Comparison of ENCODE assay signal across 9 cellular contexts in genomic region chr7:157875230-157876179, GRCh38.
DNase-seq lines count a peak whose midpoint lies in the region; ATAC-seq and TF ChIP-seq lines count a peak whose summit lies in the region.
"Had no signal": no experiment of that assay in that cellular context is flagged by ENCODE, and none has a peak within 500 bp of the region (broad histone marks: within the 10 kb centered on the region; RNA-seq: fewer than 3 reads in every experiment).

No MANE protein-coding gene starts in this region.

- intact Hi-C loops in OCI-LY7 (cut with micrococcal nuclease; ENCODE audit: unreplicated experiment) = loop anchor here (1.0 kb wide), 1 partner anchor 442 kb away; no protein-coding TSS in a partner anchor

- CTCF ChIA-PET in OCI-LY7 (lab: Charles Lee; ENCODE audit: unreplicated experiment) = no interaction called here

- H3K4ac ChIP-seq in mesendoderm (ENCODE audit: low read depth, low read length) = no peak overlapping the region

- no peak overlapping the region for H3K23ac ChIP-seq in mesendoderm (ENCODE audit: low read length)

- no peak overlapping the region for H2BK120ac ChIP-seq in mesendoderm (ENCODE audit: low read depth, low read length)

- no TSS peak for BruUV-seq in OCI-LY7 (replicated peaks; lab: Mats Ljungman, UMichigan)

- no peak overlapping the region for H3K9ac ChIP-seq in mesendoderm (ENCODE audit: low read length)

- H4K8ac ChIP-seq in mesendoderm (ENCODE audit: low read depth, low read length) = no peak overlapping the region

- DNase-seq in H4 (ENCODE audit: low spot score) (peak; percentile 31), OCI-LY7 (ENCODE audit: low spot score) (peak; percentile 11), mesendoderm (peak; percentile 70), COR-L47 (lab: John Stamatoyannopoulos, UW) (no peak), NCI-H2107 treated with DMSO at 0.1 percent for 48 hours (lab: John Stamatoyannopoulos, UW; ENCODE audit: unreplicated experiment) (no peak)
- peak; percentile 32 for DNase-seq in activated effector memory CD4-positive, alpha-beta T cell treated with Interleukin-2 at 50 U/mL for 16 hours
- DNase-seq: IMR-90 had no signal

- H3K36me3 ChIP-seq in OCI-LY7 (ENCODE audit: insufficient read depth, low read length) = no peaks in the 10 kb centered on the region
- no peaks in the 10 kb centered on the region for H3K36me3 ChIP-seq in mesendoderm (ENCODE audit: control insufficient read depth, insufficient read depth, low read length)
- no peaks in the 10 kb centered on the region for H3K36me3 ChIP-seq in thymus (ENCODE audit: control insufficient read depth, insufficient read depth)

- no peaks in the 10 kb centered on the region for H4K20me1 ChIP-seq in OCI-LY7 (ENCODE audit: insufficient read depth, low read length)

- H3K18ac ChIP-seq in mesendoderm (ENCODE audit: low read length) = no peak overlapping the region

- no peak overlapping the region for H2BK15ac ChIP-seq in mesendoderm (replicated peaks; ENCODE audit: low read depth)

- H3K79me2 ChIP-seq in OCI-LY7 (ENCODE audit: insufficient read depth, low read depth, low read length) (no peaks in the 10 kb centered on the region), mesendoderm (ENCODE audit: control insufficient read depth, insufficient read depth, low read length) (no peaks in the 10 kb centered on the region)

- no peak overlapping the region for H4K5ac ChIP-seq in mesendoderm (ENCODE audit: low read length)

- no CpG with 5 or more reads among the region's 30 CpGs for WGBS in mesendoderm (ENCODE audit: extremely low coverage, insufficient coverage, low lambda C conversion rate)
- WGBS in thymus = 37% methylated on average over 30 of the region's 30 CpGs

- H3K9me2 ChIP-seq in OCI-LY7 (ENCODE audit: insufficient read depth, low read length) = no peaks in the 10 kb centered on the region

- H2BK5ac ChIP-seq in mesendoderm (ENCODE audit: low read length) = no peak overlapping the region

- H3K4me3 ChIP-seq in OCI-LY7 (ENCODE audit: low read depth, low read length, poor library complexity, severe bottlenecking) (no peak overlapping the region), mesendoderm (ENCODE audit: low read length) (no peak overlapping the region), thymus (ENCODE audit: low read length) (peak overlapping the region; percentile 1)

- POLR2A ChIA-PET in OCI-LY7 (lab: Charles Lee) = no interaction called here

- H3K4me2 ChIP-seq in OCI-LY7 (ENCODE audit: low read length) (no peak overlapping the region), mesendoderm (ENCODE audit: low read length) (peak overlapping the region; percentile 36)

- no peaks in the 10 kb centered on the region for H3K79me1 ChIP-seq in mesendoderm (ENCODE audit: low read length)

- peak; percentile 77 for TF ChIP-seq CTCF in OCI-LY7 (conservative IDR thresholded peaks at IDR 0.05; ENCODE audit: low read length)

- H3K27ac ChIP-seq in OCI-LY7 (ENCODE audit: low read depth, low read length, poor library complexity, severe bottlenecking) = no peak overlapping the region
- H3K27ac ChIP-seq in mesendoderm (ENCODE audit: low read depth, low read length) = no peak overlapping the region
- H3K27ac ChIP-seq in thymus (ENCODE audit: low read depth) = no peak overlapping the region

- H3K27me3 ChIP-seq in mesendoderm (ENCODE audit: insufficient read depth, low read length, poor library complexity) = no peaks in the 10 kb centered on the region
- H3K27me3 ChIP-seq in thymus (ENCODE audit: control insufficient read depth, insufficient read depth) = no peaks in the 10 kb centered on the region

- H2AK5ac ChIP-seq in mesendoderm (ENCODE audit: low read length) = no peak overlapping the region

- no peak for ATAC-seq in GM21529 (IDR thresholded peaks at IDR 0.05; ENCODE audit: unreplicated experiment)

- H2AFZ ChIP-seq in OCI-LY7 (ENCODE audit: low read length) = no peak overlapping the region

- H3K9me3 ChIP-seq in OCI-LY7 (ENCODE audit: low read length) (no peaks in the 10 kb centered on the region), thymus (ENCODE audit: control insufficient read depth) (no peaks in the 10 kb centered on the region)

- H3K56ac ChIP-seq in mesendoderm (ENCODE audit: low read length) = no peak overlapping the region

- H3K4me1 ChIP-seq in OCI-LY7 (ENCODE audit: insufficient read depth, low read length, poor library complexity, severe bottlenecking) (no peaks in the 10 kb centered on the region), mesendoderm (ENCODE audit: control insufficient read depth, low read depth, low read length) (peaks cover 2% of the 10 kb centered on the region), thymus (ENCODE audit: control insufficient read depth, insufficient read depth, low read length) (no peaks in the 10 kb centered on the region)

Comparison
In these comparisons a context has a peak if more than half of its experiments do, and no peak if none do; other contexts are left out.
1. DNase-seq: peak in H4 (single experiment), OCI-LY7 (single experiment), activated effector memory CD4-positive, alpha-beta T cell treated with Interleukin-2 at 50 U/mL for 16 hours (single experiment) and mesendoderm (single experiment); none in COR-L47 (single experiment) and NCI-H2107 treated with DMSO at 0.1 percent for 48 hours (single experiment).